ENCODE assay signal across 15 cellular contexts in genomic region chr21:44954281-44954771, GRCh38.
"Had no signal": no experiment of that assay in that cellular context is flagged by ENCODE, and none has a peak within 500 bp of the region (broad histone marks: within the 10 kb centered on the region; RNA-seq: fewer than 3 reads in every experiment).

No MANE protein-coding gene starts in this region.

- FAIRE-seq: endometrium had no signal

- H3K36me3 Mint-ChIP-seq: activated naive CD4-positive, alpha-beta T cell treated with anti-CD3 and anti-CD28 coated beads, Interleukin-2, amount 50 U/mL, for 72 hours had no signal

- H3K9me3 Mint-ChIP-seq: activated B cell treated with CpG ODN at 0.5 μM for 24 hours; activated naive CD4-positive, alpha-beta T cell treated with anti-CD3 and anti-CD28 coated beads, Interleukin-2, amount 50 U/mL, for 72 hours; mesothelial cell of epicardium; stimulated activated naive CD8-positive, alpha-beta T cell treated with anti-CD3 and anti-CD28 coated beads, Interleukin-15, amount 100 ng/mL, for 72 hours; T-helper 1 cell treated with Interleukin-12 subunit alpha and Interleukin-12 subunit beta and Interleukin-4 antibody, amounts not matched to agents 30 μg/mL and 1 μg/mL, for 36 hours had no signal

- H3K4me3 Mint-ChIP-seq: activated B cell treated with CpG ODN at 0.5 μM for 24 hours; mesothelial cell of epicardium; stimulated activated naive CD8-positive, alpha-beta T cell treated with anti-CD3 and anti-CD28 coated beads, Interleukin-15, amount 100 ng/mL, for 72 hours; T-helper 1 cell treated with Interleukin-12 subunit alpha and Interleukin-12 subunit beta and Interleukin-4 antibody, amounts not matched to agents 30 μg/mL and 1 μg/mL, for 36 hours had no signal

- H3K4me3 ChIP-seq: dorsolateral prefrontal cortex, esophagus squamous epithelium had no signal

- DNase-seq: activated B cell treated with CpG ODN at 0.5 μM for 24 hours; activated CD4-positive, alpha-beta T cell treated with anti-CD3 and anti-CD28 coated beads, Interleukin-2, amount 50 U/mL, for 1 hour; activated T-cell treated with anti-CD3 and anti-CD28 coated beads for 4 hours; esophagus squamous epithelium; foreskin fibroblast; islet precursor cell; stimulated activated CD4-positive, alpha-beta T cell treated with anti-CD3 and anti-CD28 coated beads, Interleukin-4, amount 100 ng/mL, for 1 hour; stimulated activated naive CD8-positive, alpha-beta T cell treated with anti-CD3 and anti-CD28 coated beads, Interleukin-15, amount 100 ng/mL, for 72 hours had no signal

- H3K27me3 Mint-ChIP-seq: activated B cell treated with CpG ODN at 0.5 μM for 24 hours; stimulated activated naive CD8-positive, alpha-beta T cell treated with anti-CD3 and anti-CD28 coated beads, Interleukin-15, amount 100 ng/mL, for 72 hours had no signal

- H3K27ac Mint-ChIP-seq: activated B cell treated with CpG ODN at 0.5 μM for 24 hours; activated naive CD4-positive, alpha-beta T cell treated with anti-CD3 and anti-CD28 coated beads, Interleukin-2, amount 50 U/mL, for 72 hours; mesothelial cell of epicardium; T-helper 1 cell treated with Interleukin-12 subunit alpha and Interleukin-12 subunit beta and Interleukin-4 antibody, amounts not matched to agents 30 μg/mL and 1 μg/mL, for 36 hours had no signal

- ATAC-seq: activated naive CD4-positive, alpha-beta T cell treated with anti-CD3 and anti-CD28 coated beads, Interleukin-2, amount 50 U/mL, for 72 hours; sciatic nerve; stimulated activated naive CD8-positive, alpha-beta T cell treated with anti-CD3 and anti-CD28 coated beads, Interleukin-15, amount 100 ng/mL, for 72 hours had no signal

- H3K9me3 ChIP-seq: esophagus squamous epithelium, neutrophil had no signal

- H3K27me3 ChIP-seq: dorsolateral prefrontal cortex, esophagus squamous epithelium, neutrophil had no signal

- H3K27ac ChIP-seq: esophagus squamous epithelium, neutrophil had no signal
